Comparison of ENCODE assay signal across 1 cellular context in the genomic region with DNA sequence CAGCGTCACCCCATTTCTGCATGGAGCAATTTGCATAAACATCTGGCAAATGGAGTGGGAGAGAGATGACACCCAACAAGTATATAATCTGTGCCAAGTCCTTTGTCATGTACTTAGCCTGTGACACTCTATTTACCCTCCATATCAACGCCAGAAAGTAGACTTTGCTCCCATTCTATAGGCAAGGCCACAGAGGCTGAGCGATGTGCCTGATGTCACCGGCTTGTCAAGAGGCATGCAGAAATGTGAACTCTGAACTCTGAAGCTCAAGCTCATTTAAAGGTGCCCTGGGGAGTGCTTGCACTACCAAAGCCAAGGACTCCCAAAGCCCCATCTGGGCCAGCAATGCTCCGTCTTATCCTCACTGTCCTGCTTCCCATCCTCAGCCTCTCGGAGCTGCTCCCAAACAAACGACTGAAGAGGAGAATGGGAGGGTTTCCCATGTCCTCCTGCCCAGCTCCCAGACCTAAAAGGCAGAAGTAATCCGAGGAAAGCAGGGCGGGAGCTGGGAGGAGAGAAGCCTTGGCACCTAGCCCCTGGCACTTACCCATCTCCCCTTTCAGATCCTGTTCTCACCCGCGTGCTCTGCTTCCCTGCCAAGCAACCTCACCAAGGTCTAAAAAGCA.
TF ChIP-seq lines count a peak whose summit lies in the region.

No MANE protein-coding gene starts in this region.

TF ChIP-seq in HepG2, 621 proteins besides CTCF, POLR2A, EP300 and RAD21 (continued from another document and continues in another):
- TF ChIP-seq ZFX (CRISPR knock-in tag; IDR thresholded peaks at IDR 0.05; ENCODE audit: low read depth) (peak; percentile 63), PRPF4 (IDR thresholded peaks at IDR 0.05; ENCODE audit: low read depth, low read length, poor library complexity, severe bottlenecking) (no peak), ZNF792 (CRISPR knock-in tag; IDR thresholded peaks at IDR 0.05) (peak; percentile 77; the same call in 1 of the 2 replicates), NONO (IDR thresholded peaks at IDR 0.05) (no peak), NONO (CRISPR knock-in tag; conservative IDR thresholded peaks at IDR 0.05) (peak; percentile 76; the same call in 1 of the 2 replicates), REPIN1 (CRISPR knock-in tag; IDR thresholded peaks at IDR 0.05; ENCODE audit: borderline replicate concordance, low read depth) (no peak), SCMH1 (CRISPR knock-in tag; IDR thresholded peaks at IDR 0.05; ENCODE audit: borderline replicate concordance) (no peak), ZNF383 (CRISPR knock-in tag; IDR thresholded peaks at IDR 0.05; ENCODE audit: borderline replicate concordance) (no peak), MED8 (CRISPR knock-in tag; IDR thresholded peaks at IDR 0.05; ENCODE audit: insufficient replicate concordance) (no peak), BRCA1 (CRISPR knock-in tag; IDR thresholded peaks at IDR 0.05) (no peak), RNF2 (conservative IDR thresholded peaks at IDR 0.05; ENCODE audit: low read depth) (peak; percentile 54), ZNF781 (CRISPR knock-in tag; IDR thresholded peaks at IDR 0.05; ENCODE audit: borderline replicate concordance, not compliant biosample characterization) (peak; percentile 62), ZNF136 (CRISPR knock-in tag; IDR thresholded peaks at IDR 0.05; ENCODE audit: low read depth) (peak; percentile 65; the same call in 1 of the 2 replicates), GLI4 (CRISPR knock-in tag; IDR thresholded peaks at IDR 0.05; ENCODE audit: borderline replicate concordance) (no peak), ZNF274 (CRISPR knock-in tag; IDR thresholded peaks at IDR 0.05) (peak; percentile 78; the same call in 1 of the 2 replicates), YEATS2 (CRISPR knock-in tag; IDR thresholded peaks at IDR 0.05; ENCODE audit: borderline replicate concordance) (peak; percentile 41; the same call in 1 of the 2 replicates), FOXA3 (CRISPR knock-in tag; IDR thresholded peaks at IDR 0.05) (peak; percentile 93), ATF7 (IDR thresholded peaks at IDR 0.05) (peak; percentile 76), ATF7 (CRISPR knock-in tag; IDR thresholded peaks at IDR 0.05) (peak; percentile 96), ZNF556 (CRISPR knock-in tag; IDR thresholded peaks at IDR 0.05; ENCODE audit: borderline replicate concordance) (no peak), ZNF17 (CRISPR knock-in tag; IDR thresholded peaks at IDR 0.05) (no peak), FOXP1 (IDR thresholded peaks at IDR 0.05) (no peak), FOXP1 (CRISPR knock-in tag; IDR thresholded peaks at IDR 0.05) (peak; percentile 68), ZNF598 (CRISPR knock-in tag; IDR thresholded peaks at IDR 0.05; ENCODE audit: borderline replicate concordance) (no peak), ZNF225 (CRISPR knock-in tag; IDR thresholded peaks at IDR 0.05) (no peak), ZNF768 (CRISPR knock-in tag; IDR thresholded peaks at IDR 0.05) (0 out of 2 replicates have a peak, but pooled peaks have one; percentile 25), MIER2 (CRISPR knock-in tag; IDR thresholded peaks at IDR 0.05) (0 out of 2 replicates have a peak, but pooled peaks have one; percentile 50), PHF20 (CRISPR knock-in tag; IDR thresholded peaks at IDR 0.05) (no peak; the same call in 1 of the 2 replicates), SRSF9 (IDR thresholded peaks at IDR 0.05; ENCODE audit: borderline replicate concordance, insufficient read depth, low read depth, low read length, poor library complexity, severe bottlenecking) (no peak), POGZ (CRISPR knock-in tag; IDR thresholded peaks at IDR 0.05) (peak; percentile 75), TAF15 (IDR thresholded peaks at IDR 0.05; ENCODE audit: low read depth, low read length, poor library complexity, severe bottlenecking) (no peak)
- TF ChIP-seq, protein P1, sequence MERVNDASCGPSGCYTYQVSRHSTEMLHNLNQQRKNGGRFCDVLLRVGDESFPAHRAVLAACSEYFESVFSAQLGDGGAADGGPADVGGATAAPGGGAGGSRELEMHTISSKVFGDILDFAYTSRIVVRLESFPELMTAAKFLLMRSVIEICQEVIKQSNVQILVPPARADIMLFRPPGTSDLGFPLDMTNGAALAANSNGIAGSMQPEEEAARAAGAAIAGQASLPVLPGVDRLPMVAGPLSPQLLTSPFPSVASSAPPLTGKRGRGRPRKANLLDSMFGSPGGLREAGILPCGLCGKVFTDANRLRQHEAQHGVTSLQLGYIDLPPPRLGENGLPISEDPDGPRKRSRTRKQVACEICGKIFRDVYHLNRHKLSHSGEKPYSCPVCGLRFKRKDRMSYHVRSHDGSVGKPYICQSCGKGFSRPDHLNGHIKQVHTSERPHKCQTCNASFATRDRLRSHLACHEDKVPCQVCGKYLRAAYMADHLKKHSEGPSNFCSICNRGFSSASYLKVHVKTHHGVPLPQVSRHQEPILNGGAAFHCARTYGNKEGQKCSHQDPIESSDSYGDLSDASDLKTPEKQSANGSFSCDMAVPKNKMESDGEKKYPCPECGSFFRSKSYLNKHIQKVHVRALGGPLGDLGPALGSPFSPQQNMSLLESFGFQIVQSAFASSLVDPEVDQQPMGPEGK (CRISPR knock-in tag; IDR thresholded peaks at IDR 0.05): peak; percentile 66
- TF ChIP-seq, protein P2, sequence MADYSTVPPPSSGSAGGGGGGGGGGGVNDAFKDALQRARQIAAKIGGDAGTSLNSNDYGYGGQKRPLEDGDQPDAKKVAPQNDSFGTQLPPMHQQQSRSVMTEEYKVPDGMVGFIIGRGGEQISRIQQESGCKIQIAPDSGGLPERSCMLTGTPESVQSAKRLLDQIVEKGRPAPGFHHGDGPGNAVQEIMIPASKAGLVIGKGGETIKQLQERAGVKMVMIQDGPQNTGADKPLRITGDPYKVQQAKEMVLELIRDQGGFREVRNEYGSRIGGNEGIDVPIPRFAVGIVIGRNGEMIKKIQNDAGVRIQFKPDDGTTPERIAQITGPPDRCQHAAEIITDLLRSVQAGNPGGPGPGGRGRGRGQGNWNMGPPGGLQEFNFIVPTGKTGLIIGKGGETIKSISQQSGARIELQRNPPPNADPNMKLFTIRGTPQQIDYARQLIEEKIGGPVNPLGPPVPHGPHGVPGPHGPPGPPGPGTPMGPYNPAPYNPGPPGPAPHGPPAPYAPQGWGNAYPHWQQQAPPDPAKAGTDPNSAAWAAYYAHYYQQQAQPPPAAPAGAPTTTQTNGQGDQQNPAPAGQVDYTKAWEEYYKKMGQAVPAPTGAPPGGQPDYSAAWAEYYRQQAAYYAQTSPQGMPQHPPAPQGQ (CRISPR knock-in tag; IDR thresholded peaks at IDR 0.05; ENCODE audit: borderline replicate concordance): no peak
- TF ChIP-seq, protein P3, sequence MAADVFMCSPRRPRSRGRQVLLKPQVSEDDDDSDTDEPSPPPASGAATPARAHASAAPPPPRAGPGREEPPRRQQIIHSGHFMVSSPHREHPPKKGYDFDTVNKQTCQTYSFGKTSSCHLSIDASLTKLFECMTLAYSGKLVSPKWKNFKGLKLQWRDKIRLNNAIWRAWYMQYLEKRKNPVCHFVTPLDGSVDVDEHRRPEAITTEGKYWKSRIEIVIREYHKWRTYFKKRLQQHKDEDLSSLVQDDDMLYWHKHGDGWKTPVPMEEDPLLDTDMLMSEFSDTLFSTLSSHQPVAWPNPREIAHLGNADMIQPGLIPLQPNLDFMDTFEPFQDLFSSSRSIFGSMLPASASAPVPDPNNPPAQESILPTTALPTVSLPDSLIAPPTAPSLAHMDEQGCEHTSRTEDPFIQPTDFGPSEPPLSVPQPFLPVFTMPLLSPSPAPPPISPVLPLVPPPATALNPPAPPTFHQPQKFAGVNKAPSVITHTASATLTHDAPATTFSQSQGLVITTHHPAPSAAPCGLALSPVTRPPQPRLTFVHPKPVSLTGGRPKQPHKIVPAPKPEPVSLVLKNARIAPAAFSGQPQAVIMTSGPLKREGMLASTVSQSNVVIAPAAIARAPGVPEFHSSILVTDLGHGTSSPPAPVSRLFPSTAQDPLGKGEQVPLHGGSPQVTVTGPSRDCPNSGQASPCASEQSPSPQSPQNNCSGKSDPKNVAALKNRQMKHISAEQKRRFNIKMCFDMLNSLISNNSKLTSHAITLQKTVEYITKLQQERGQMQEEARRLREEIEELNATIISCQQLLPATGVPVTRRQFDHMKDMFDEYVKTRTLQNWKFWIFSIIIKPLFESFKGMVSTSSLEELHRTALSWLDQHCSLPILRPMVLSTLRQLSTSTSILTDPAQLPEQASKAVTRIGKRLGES (CRISPR knock-in tag; IDR thresholded peaks at IDR 0.05; ENCODE audit: borderline replicate concordance): no peak
- TF ChIP-seq, protein P4, sequence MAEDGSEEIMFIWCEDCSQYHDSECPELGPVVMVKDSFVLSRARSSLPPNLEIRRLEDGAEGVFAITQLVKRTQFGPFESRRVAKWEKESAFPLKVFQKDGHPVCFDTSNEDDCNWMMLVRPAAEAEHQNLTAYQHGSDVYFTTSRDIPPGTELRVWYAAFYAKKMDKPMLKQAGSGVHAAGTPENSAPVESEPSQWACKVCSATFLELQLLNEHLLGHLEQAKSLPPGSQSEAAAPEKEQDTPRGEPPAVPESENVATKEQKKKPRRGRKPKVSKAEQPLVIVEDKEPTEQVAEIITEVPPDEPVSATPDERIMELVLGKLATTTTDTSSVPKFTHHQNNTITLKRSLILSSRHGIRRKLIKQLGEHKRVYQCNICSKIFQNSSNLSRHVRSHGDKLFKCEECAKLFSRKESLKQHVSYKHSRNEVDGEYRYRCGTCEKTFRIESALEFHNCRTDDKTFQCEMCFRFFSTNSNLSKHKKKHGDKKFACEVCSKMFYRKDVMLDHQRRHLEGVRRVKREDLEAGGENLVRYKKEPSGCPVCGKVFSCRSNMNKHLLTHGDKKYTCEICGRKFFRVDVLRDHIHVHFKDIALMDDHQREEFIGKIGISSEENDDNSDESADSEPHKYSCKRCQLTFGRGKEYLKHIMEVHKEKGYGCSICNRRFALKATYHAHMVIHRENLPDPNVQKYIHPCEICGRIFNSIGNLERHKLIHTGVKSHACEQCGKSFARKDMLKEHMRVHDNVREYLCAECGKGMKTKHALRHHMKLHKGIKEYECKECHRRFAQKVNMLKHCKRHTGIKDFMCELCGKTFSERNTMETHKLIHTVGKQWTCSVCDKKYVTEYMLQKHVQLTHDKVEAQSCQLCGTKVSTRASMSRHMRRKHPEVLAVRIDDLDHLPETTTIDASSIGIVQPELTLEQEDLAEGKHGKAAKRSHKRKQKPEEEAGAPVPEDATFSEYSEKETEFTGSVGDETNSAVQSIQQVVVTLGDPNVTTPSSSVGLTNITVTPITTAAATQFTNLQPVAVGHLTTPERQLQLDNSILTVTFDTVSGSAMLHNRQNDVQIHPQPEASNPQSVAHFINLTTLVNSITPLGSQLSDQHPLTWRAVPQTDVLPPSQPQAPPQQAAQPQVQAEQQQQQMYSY (CRISPR knock-in tag; IDR thresholded peaks at IDR 0.05): peak; percentile 21; the same call in 1 of the 2 replicates
- TF ChIP-seq, protein P5, sequence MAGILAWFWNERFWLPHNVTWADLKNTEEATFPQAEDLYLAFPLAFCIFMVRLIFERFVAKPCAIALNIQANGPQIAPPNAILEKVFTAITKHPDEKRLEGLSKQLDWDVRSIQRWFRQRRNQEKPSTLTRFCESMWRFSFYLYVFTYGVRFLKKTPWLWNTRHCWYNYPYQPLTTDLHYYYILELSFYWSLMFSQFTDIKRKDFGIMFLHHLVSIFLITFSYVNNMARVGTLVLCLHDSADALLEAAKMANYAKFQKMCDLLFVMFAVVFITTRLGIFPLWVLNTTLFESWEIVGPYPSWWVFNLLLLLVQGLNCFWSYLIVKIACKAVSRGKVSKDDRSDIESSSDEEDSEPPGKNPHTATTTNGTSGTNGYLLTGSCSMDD (CRISPR knock-in tag; IDR thresholded peaks at IDR 0.05): no peak
- TF ChIP-seq, protein P6, sequence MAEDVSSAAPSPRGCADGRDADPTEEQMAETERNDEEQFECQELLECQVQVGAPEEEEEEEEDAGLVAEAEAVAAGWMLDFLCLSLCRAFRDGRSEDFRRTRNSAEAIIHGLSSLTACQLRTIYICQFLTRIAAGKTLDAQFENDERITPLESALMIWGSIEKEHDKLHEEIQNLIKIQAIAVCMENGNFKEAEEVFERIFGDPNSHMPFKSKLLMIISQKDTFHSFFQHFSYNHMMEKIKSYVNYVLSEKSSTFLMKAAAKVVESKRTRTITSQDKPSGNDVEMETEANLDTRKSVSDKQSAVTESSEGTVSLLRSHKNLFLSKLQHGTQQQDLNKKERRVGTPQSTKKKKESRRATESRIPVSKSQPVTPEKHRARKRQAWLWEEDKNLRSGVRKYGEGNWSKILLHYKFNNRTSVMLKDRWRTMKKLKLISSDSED (CRISPR knock-in tag; IDR thresholded peaks at IDR 0.05): no peak
